8 cellular contexts compared by ENCODE assay signal in genomic region chr16:20676268-20676828, GRCh38. TPM values are rescaled to one million over a fixed set of nuclear protein-coding genes. Genes with fewer than 3 reads are reported as not detected.
DNase-seq lines count a peak whose midpoint lies in the region; ATAC-seq, FAIRE-seq and TF ChIP-seq lines count a peak whose summit lies in the region.

No MANE protein-coding gene starts in this region.

- H3K9me3 Mint-ChIP-seq in H9, result no peaks in the 10 kb centered on the region

- H3K79me1 ChIP-seq in H9 (ENCODE audit: insufficient read depth, low read depth, low read length, poor library complexity, severe bottlenecking), result no peaks in the 10 kb centered on the region

- TF ChIP-seq EP300 in sigmoid colon (IDR thresholded peaks at IDR 0.05), result no peak

- H3K36me3 Mint-ChIP-seq in H9 (ENCODE audit: insufficient read depth in 1 of 3, low read depth in 3 of 3), result no peaks in the 10 kb centered on the region

- H3K4me1 ChIP-seq in H9 (ENCODE audit: insufficient read depth, low read length) (peaks cover 18% of the 10 kb centered on the region), sigmoid colon (peaks cover 0 to 27% (median 23%) of the 10 kb centered on the region in 4 donors)

- H3K27me3 Mint-ChIP-seq in H9 (ENCODE audit: low read depth), result peaks cover 47% of the 10 kb centered on the region

- no peak overlapping the region for H2BK12ac ChIP-seq in H9 (ENCODE audit: insufficient read length, low read depth, low read length)

- no peak overlapping the region for H2BK15ac ChIP-seq in H9 (ENCODE audit: low read depth, low read length)

- H2BK20ac ChIP-seq in H9 (ENCODE audit: low read depth, low read length, poor library complexity, severe bottlenecking), result no peak overlapping the region

- no peak overlapping the region for H2AK5ac ChIP-seq in H9 (ENCODE audit: insufficient read length, low read length)

- no peak overlapping the region for H3K4ac ChIP-seq in H9 (ENCODE audit: low read depth, low read length)

- no peaks in the 10 kb centered on the region for H4K20me1 ChIP-seq in H9 (ENCODE audit: control insufficient read depth, insufficient read depth, insufficient read length)

- no peak overlapping the region for H3K23ac ChIP-seq in H9 (ENCODE audit: insufficient read length, low read depth, low read length)

- H3K14ac ChIP-seq in H9 (ENCODE audit: insufficient read depth, low read length), result peak overlapping the region; percentile 21; the same call in 1 of the 2 replicates

- H4K8ac ChIP-seq in H9 (replicated peaks; ENCODE audit: insufficient read length, low read depth, low read length), result no peak overlapping the region

- H3K9me3 ChIP-seq in H9 (ENCODE audit: control insufficient read depth, low read depth, low read length) (no peaks in the 10 kb centered on the region), sigmoid colon (no peaks in the 10 kb centered on the region)

- peak overlapping the region; percentile 51 for H3K4me2 ChIP-seq in H9 (ENCODE audit: insufficient read depth, insufficient read length, low read length)

- FAIRE-seq in GM12891 (lab: Jason Lieb, UNC), result no peak

- peak overlapping the region; percentile 76 to 96 (median 86); a peak in 6 of 7 replicates for H3K27ac Mint-ChIP-seq in H9

- intact Hi-C loops in sigmoid colon (cut with DNase I), result no loop called here

- no CpG with 5 or more reads among the region's 4 CpGs for WGBS in H9 (ENCODE audit: extremely low coverage, insufficient read length, low lambda C conversion rate)
- whole genome bisulfite sequencing in sigmoid colon, 2 donors, result 9 to 31% methylated on average over 4 of the region's 4 CpGs

- H3K4me1 Mint-ChIP-seq in H9, result peaks cover 54 to 62% of the 10 kb centered on the region in 2 experiments

- no peak for ATAC-seq in GM18517 (IDR thresholded peaks at IDR 0.05; ENCODE audit: unreplicated experiment)
- ATAC-seq in GM21360 (IDR thresholded peaks at IDR 0.05; ENCODE audit: unreplicated experiment), result no peak
- no peak for ATAC-seq in HG03095 (IDR thresholded peaks at IDR 0.05; ENCODE audit: unreplicated experiment)

- H3K36me3 ChIP-seq in sigmoid colon, result no peaks in the 10 kb centered on the region

- H3K9ac ChIP-seq in H9 (ENCODE audit: extremely low read depth, insufficient read length, low read length), result no peak overlapping the region

- H3K56ac ChIP-seq in H9 (ENCODE audit: insufficient read length, low read depth, low read length), result no peak overlapping the region

- no peak for TF ChIP-seq CTCF in H9 (conservative IDR thresholded peaks at IDR 0.05)
- TF ChIP-seq CTCF in fibroblast of pulmonary artery (IDR thresholded peaks at IDR 0.05; ENCODE audit: low read length, missing control alignments), result no peak
- TF ChIP-seq CTCF in sigmoid colon (IDR thresholded peaks at IDR 0.05), result no peak

- DNase-seq in H9, result no peak
- peak; percentile 7 for DNase-seq in NOMO-1 treated with DMSO at 0.1 percent for 48 hours (lab: John Stamatoyannopoulos, UW; ENCODE audit: unreplicated experiment)
- peak; percentile 18 for DNase-seq in fibroblast of pulmonary artery (ENCODE audit: low read depth)
- DNase-seq in sigmoid colon, result no peak
- DNase-seq in GM12891 (ENCODE audit: insufficient read length, low spot score), result no peak

- peaks cover 2% of the 10 kb centered on the region for H3K23me2 ChIP-seq in H9 (ENCODE audit: insufficient read length, low read depth, low read length, poor library complexity, severe bottlenecking)

- no peak overlapping the region for H4K5ac ChIP-seq in H9 (ENCODE audit: insufficient read length, low read depth, low read length)

- H3K27me3 ChIP-seq in H9 (ENCODE audit: insufficient read depth, low read length) (no peaks in the 10 kb centered on the region; the same call in 1 of the 2 replicates), sigmoid colon (no peaks in the 10 kb centered on the region)

- peak overlapping the region; percentile 48 to 56 for H3K4me3 Mint-ChIP-seq in H9

- no peak overlapping the region for H2BK120ac ChIP-seq in H9 (ENCODE audit: low read depth, low read length, poor library complexity, severe bottlenecking)

- H2AFZ ChIP-seq in H9 (ENCODE audit: low read length), result no peak overlapping the region

- H2BK5ac ChIP-seq in H9 (ENCODE audit: insufficient read length, low read length), result no peak overlapping the region

- no peak overlapping the region for H4K91ac ChIP-seq in H9 (ENCODE audit: insufficient read length, low read depth, low read length)

- no peak overlapping the region for H3K27ac ChIP-seq in H9 (ENCODE audit: insufficient read length, low read depth, low read length)
- H3K27ac ChIP-seq in sigmoid colon, result peak overlapping the region; percentile 45 to 61 (median 54)

- H3T11ph ChIP-seq in H9 (ENCODE audit: low read length), result no peak overlapping the region

- H3K18ac ChIP-seq in H9 (ENCODE audit: insufficient read length, low read depth, low read length), result peak overlapping the region; percentile 36

- TF ChIP-seq POLR2A in sigmoid colon (IDR thresholded peaks at IDR 0.05) (no peak), GM12891 (IDR thresholded peaks at IDR 0.05; ENCODE audit: low read depth, low read length) (no peak)

- no peaks in the 10 kb centered on the region for H3K79me2 ChIP-seq in H9 (ENCODE audit: insufficient read depth, low read length)

- H3K4me3 ChIP-seq in fibroblast of pulmonary artery (replicated peaks; ENCODE audit: low read depth, low read length), result peak overlapping the region; percentile 49
- peak overlapping the region; percentile 22 to 44 (median 36) for H3K4me3 ChIP-seq in sigmoid colon

TF ChIP-seq in GM12891, 5 proteins besides CTCF, POLR2A, EP300 and RAD21:
- no peak for TF ChIP-seq POLR2AphosphoS5 (IDR thresholded peaks at IDR 0.05; ENCODE audit: low read depth, low read length)
- TF ChIP-seq SPI1 (IDR thresholded peaks at IDR 0.05; ENCODE audit: low read depth, low read length), result no peak
- no peak for TF ChIP-seq TAF1 (IDR thresholded peaks at IDR 0.05; ENCODE audit: low read depth, low read length)
- no peak for TF ChIP-seq POU2F2 (IDR thresholded peaks at IDR 0.05; ENCODE audit: low read depth, low read length)
- TF ChIP-seq PAX5 (IDR thresholded peaks at IDR 0.05; ENCODE audit: insufficient read depth, low read length, severe bottlenecking), result no peak

RNA-seq across cellular contexts. Expression of gene ACSM1, which starts 21.1 kb away (rescaled TPM):
- total RNA-seq in H9 (2021), result 0.81 and 0.83 TPM in 2 replicates
- 1 to 10 TPM in 3 of 4 donors, under 1 TPM in 1; 0.71 to 2.4 (median 1.8) TPM for total RNA-seq in sigmoid colon
- 1 to 10 TPM in 1 of 3 donors, under 1 TPM in 2; 0.41 to 1.2 (median 0.69) TPM for polyA plus RNA-seq in sigmoid colon
- polyA plus RNA-seq in GM12891 (2012; ENCODE audit: low read depth, missing spikeins), result 0.05 TPM

Comparison
In these comparisons a context has a peak if more than half of its experiments do, and no peak if none do; other contexts are left out.
1. DNase-seq: peak in NOMO-1 treated with DMSO at 0.1 percent for 48 hours (single experiment) and fibroblast of pulmonary artery (single experiment); none in H9 (single experiment), sigmoid colon (single experiment) and GM12891 (single experiment).